8 cellular contexts compared by ENCODE assay signal in genomic region chr21:21200103-21200938, GRCh38.
DNase-seq lines count a peak whose midpoint lies in the region; ATAC-seq and TF ChIP-seq lines count a peak whose summit lies in the region.

No MANE protein-coding gene starts in this region.

- no peak for TF ChIP-seq CTCF in RWPE2 (IDR thresholded peaks at IDR 0.05; ENCODE audit: poor library complexity, severe bottlenecking)
- TF ChIP-seq CTCF in epithelial cell of proximal tubule (conservative IDR thresholded peaks at IDR 0.05; ENCODE audit: low read depth, low read length), result no peak

- DNase-seq in CMK (ENCODE audit: low read depth) (peak; percentile 62), RWPE2 (ENCODE audit: low spot score) (peak; percentile 61), epithelial cell of proximal tubule (ENCODE audit: low read depth) (peak; percentile 93), pons (ENCODE audit: low spot score) (peak; percentile 73), NCI-H774 (lab: John Stamatoyannopoulos, UW) (no peak)

- peak overlapping the region; percentile 33 for H3K27ac ChIP-seq in RWPE2 (ENCODE audit: poor library complexity, severe bottlenecking)

- H3K9me3 ChIP-seq in RWPE2 (ENCODE audit: severe bottlenecking), result no peaks in the 10 kb centered on the region

- peaks cover 5% of the 10 kb centered on the region for H3K4me1 ChIP-seq in RWPE2 (ENCODE audit: insufficient read depth, poor library complexity, severe bottlenecking)

- H3K36me3 ChIP-seq in RWPE2 (ENCODE audit: low read depth), result no peaks in the 10 kb centered on the region

- peak; percentile 99 for ATAC-seq in RWPE2 (ENCODE audit: low read depth)
- ATAC-seq in HG03457 (IDR thresholded peaks at IDR 0.05; ENCODE audit: unreplicated experiment), result no peak
- ATAC-seq in HG02938 (IDR thresholded peaks at IDR 0.05; ENCODE audit: unreplicated experiment), result no peak
- no peak for ATAC-seq in GM21515 (IDR thresholded peaks at IDR 0.05; ENCODE audit: unreplicated experiment)

- no peaks in the 10 kb centered on the region for H3K27me3 ChIP-seq in RWPE2 (ENCODE audit: insufficient read depth, poor library complexity, severe bottlenecking)

- H3K4me3 ChIP-seq in RWPE2 (ENCODE audit: severe bottlenecking), result no peak overlapping the region
- no peak overlapping the region for H3K4me3 ChIP-seq in epithelial cell of proximal tubule (ENCODE audit: low read depth, low read length)
